Comparison of ENCODE assay signal across 1 cellular context in the genomic region with DNA sequence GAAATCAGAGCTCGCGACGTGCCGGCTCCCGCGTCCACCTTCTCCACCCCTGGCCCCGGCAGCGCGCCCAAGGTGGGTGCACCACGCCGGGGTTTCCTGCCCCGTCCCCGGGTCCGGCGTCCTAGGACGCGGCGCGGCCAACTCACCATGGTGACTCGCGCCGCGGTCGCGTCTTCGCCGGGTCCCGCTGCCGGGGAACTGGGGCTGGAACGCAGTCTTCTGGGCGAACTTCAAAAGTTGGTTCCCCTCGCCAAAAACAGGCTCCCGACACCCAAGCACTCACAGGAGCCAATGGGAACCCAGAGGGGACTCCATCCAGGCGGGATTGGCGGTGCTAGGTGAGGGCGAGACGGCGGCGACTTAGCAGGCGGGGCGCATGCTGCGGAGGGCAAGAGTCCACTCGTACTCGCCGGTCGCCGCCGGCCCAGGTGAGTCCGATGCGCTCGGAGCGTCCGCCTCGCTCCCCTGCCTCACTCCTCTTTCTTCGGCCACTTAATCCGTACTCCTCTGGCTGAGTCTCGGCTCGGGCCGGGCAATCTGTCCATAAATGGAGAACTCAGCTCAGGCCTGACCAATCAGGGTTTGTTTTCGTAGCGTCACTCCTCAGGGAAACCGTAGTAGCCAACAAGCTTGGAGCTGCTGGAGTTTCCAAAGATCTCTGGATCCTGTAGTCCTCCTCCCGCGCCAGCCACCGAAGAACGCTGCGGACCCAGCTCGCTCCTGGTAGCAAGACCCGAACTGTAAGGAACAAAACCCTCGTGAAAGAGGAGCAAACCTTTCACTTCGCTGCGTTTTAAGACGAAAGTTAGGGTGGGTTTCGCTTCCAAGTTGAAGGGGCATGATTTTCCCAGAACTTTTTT.
TF ChIP-seq lines count a peak whose summit lies in the region.

A gene (minus strand): TSS at position 520 of the 860 bp plus-strand sequence. CDS start 371 bp downstream, at position 149.

TF ChIP-seq in HCT116, 20 proteins besides CTCF, POLR2A, EP300 and RAD21 (continued from another document):
- TF ChIP-seq, protein P1, sequence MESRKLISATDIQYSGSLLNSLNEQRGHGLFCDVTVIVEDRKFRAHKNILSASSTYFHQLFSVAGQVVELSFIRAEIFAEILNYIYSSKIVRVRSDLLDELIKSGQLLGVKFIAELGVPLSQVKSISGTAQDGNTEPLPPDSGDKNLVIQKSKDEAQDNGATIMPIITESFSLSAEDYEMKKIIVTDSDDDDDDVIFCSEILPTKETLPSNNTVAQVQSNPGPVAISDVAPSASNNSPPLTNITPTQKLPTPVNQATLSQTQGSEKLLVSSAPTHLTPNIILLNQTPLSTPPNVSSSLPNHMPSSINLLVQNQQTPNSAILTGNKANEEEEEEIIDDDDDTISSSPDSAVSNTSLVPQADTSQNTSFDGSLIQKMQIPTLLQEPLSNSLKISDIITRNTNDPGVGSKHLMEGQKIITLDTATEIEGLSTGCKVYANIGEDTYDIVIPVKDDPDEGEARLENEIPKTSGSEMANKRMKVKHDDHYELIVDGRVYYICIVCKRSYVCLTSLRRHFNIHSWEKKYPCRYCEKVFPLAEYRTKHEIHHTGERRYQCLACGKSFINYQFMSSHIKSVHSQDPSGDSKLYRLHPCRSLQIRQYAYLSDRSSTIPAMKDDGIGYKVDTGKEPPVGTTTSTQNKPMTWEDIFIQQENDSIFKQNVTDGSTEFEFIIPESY (IDR thresholded peaks at IDR 0.05; ENCODE audit: extremely low read depth, insufficient replicate concordance, low read length), result no peak
- peak; percentile 69 for TF ChIP-seq SP1 (IDR thresholded peaks at IDR 0.05; ENCODE audit: low read depth)
- TF ChIP-seq FOSL1 (IDR thresholded peaks at IDR 0.05; ENCODE audit: low read depth), result no peak
- no peak for TF ChIP-seq ELF1 (IDR thresholded peaks at IDR 0.05; ENCODE audit: borderline replicate concordance, low read depth)
- TF ChIP-seq, protein P2, sequence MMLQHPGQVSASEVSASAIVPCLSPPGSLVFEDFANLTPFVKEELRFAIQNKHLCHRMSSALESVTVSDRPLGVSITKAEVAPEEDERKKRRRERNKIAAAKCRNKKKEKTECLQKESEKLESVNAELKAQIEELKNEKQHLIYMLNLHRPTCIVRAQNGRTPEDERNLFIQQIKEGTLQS (IDR thresholded peaks at IDR 0.05), result no peak
- TF ChIP-seq SRF (IDR thresholded peaks at IDR 0.05; ENCODE audit: low read depth), result peak; percentile 98
